Comparison of ENCODE assay signal across 1 cellular context in genomic region chr17:40582328-40582901, GRCh38.
A peak's percentile ranks its signal among the peaks of the same experiment; 100 is the strongest.
TF ChIP-seq lines count a peak whose summit lies in the region.

No MANE protein-coding gene starts in this region.

TF ChIP-seq in GM12878, 131 proteins besides CTCF, POLR2A, EP300 and RAD21 (continued from another document and continues in another):
- TF ChIP-seq CHD4 (IDR thresholded peaks at IDR 0.05), result no peak
- peak; percentile 33; the same call in 1 of the 2 replicates for TF ChIP-seq BACH1 (IDR thresholded peaks at IDR 0.05; ENCODE audit: borderline replicate concordance)
- TF ChIP-seq E4F1 (IDR thresholded peaks at IDR 0.05; ENCODE audit: borderline replicate concordance, partially characterized antibody), result no peak
- TF ChIP-seq STAT1 (conservative IDR thresholded peaks at IDR 0.05), result no peak
- no peak for TF ChIP-seq ZNF622 (IDR thresholded peaks at IDR 0.05)
- TF ChIP-seq, protein P1, sequence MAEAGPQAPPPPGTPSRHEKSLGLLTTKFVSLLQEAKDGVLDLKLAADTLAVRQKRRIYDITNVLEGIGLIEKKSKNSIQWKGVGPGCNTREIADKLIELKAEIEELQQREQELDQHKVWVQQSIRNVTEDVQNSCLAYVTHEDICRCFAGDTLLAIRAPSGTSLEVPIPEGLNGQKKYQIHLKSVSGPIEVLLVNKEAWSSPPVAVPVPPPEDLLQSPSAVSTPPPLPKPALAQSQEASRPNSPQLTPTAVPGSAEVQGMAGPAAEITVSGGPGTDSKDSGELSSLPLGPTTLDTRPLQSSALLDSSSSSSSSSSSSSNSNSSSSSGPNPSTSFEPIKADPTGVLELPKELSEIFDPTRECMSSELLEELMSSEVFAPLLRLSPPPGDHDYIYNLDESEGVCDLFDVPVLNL (IDR thresholded peaks at IDR 0.05; ENCODE audit: low read depth, low read length), result no peak
- peak; percentile 80; the same call in 1 of the 2 replicates for TF ChIP-seq RELB (IDR thresholded peaks at IDR 0.05; ENCODE audit: low read depth)
- TF ChIP-seq RBBP5 (conservative IDR thresholded peaks at IDR 0.05), result no peak
- TF ChIP-seq SMAD5 (IDR thresholded peaks at IDR 0.05; ENCODE audit: low read depth), result no peak
- TF ChIP-seq ESRRA (IDR thresholded peaks at IDR 0.05; ENCODE audit: low read length), result no peak
- no peak for TF ChIP-seq ASH2L (IDR thresholded peaks at IDR 0.05; ENCODE audit: borderline replicate concordance, low read depth)
- no peak for TF ChIP-seq JUND (IDR thresholded peaks at IDR 0.05; ENCODE audit: low read depth, low read length)
- peak; percentile 70; the same call in 1 of the 2 replicates for TF ChIP-seq ATF7 (IDR thresholded peaks at IDR 0.05; ENCODE audit: low read depth)
- 0 out of 2 replicates have a peak, but pooled peaks have one; percentile 50 for TF ChIP-seq FOXM1 (IDR thresholded peaks at IDR 0.05; ENCODE audit: low read depth, low read length)
- no peak for TF ChIP-seq IRF5 (IDR thresholded peaks at IDR 0.05; ENCODE audit: borderline replicate concordance)
- TF ChIP-seq SREBF1 (IDR thresholded peaks at IDR 0.05; ENCODE audit: low read length), result no peak
- TF ChIP-seq ETV6 (conservative IDR thresholded peaks at IDR 0.05 in 1 of 2, IDR thresholded peaks at IDR 0.05 in 1 of 2; ENCODE audit: borderline replicate concordance in 1 of 2, low read depth in 1 of 2), result peak in 1 of 2 experiments; percentile 71; a peak in 2 of 4 replicates
- TF ChIP-seq SIX5 (IDR thresholded peaks at IDR 0.05; ENCODE audit: low read depth, low read length, severe bottlenecking), result no peak
- TF ChIP-seq, protein P2, sequence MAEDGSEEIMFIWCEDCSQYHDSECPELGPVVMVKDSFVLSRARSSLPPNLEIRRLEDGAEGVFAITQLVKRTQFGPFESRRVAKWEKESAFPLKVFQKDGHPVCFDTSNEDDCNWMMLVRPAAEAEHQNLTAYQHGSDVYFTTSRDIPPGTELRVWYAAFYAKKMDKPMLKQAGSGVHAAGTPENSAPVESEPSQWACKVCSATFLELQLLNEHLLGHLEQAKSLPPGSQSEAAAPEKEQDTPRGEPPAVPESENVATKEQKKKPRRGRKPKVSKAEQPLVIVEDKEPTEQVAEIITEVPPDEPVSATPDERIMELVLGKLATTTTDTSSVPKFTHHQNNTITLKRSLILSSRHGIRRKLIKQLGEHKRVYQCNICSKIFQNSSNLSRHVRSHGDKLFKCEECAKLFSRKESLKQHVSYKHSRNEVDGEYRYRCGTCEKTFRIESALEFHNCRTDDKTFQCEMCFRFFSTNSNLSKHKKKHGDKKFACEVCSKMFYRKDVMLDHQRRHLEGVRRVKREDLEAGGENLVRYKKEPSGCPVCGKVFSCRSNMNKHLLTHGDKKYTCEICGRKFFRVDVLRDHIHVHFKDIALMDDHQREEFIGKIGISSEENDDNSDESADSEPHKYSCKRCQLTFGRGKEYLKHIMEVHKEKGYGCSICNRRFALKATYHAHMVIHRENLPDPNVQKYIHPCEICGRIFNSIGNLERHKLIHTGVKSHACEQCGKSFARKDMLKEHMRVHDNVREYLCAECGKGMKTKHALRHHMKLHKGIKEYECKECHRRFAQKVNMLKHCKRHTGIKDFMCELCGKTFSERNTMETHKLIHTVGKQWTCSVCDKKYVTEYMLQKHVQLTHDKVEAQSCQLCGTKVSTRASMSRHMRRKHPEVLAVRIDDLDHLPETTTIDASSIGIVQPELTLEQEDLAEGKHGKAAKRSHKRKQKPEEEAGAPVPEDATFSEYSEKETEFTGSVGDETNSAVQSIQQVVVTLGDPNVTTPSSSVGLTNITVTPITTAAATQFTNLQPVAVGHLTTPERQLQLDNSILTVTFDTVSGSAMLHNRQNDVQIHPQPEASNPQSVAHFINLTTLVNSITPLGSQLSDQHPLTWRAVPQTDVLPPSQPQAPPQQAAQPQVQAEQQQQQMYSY (CRISPR knock-in tag; IDR thresholded peaks at IDR 0.05), result no peak
- TF ChIP-seq BHLHE40 (IDR thresholded peaks at IDR 0.05; ENCODE audit: borderline replicate concordance in 1 of 2, low read depth in 2 of 2, low read length in 1 of 2), result peak; percentile 77 to 84; a peak in 3 of 4 replicates
- TF ChIP-seq NKRF (conservative IDR thresholded peaks at IDR 0.05), result no peak
- peak; percentile 56 for TF ChIP-seq SPI1 (IDR thresholded peaks at IDR 0.05; ENCODE audit: borderline replicate concordance, insufficient read depth, low read depth, low read length)
- 0 out of 2 replicates have a peak, but pooled peaks have one; percentile 11 for TF ChIP-seq ZNF592 (IDR thresholded peaks at IDR 0.05)
- TF ChIP-seq CREM (IDR thresholded peaks at IDR 0.05; ENCODE audit: low read depth), result peak; percentile 65
- peak; percentile 61 for TF ChIP-seq POLR2AphosphoS5 (IDR thresholded peaks at IDR 0.05; ENCODE audit: low read length)
- peak; percentile 85 for TF ChIP-seq MTA2 (IDR thresholded peaks at IDR 0.05; ENCODE audit: low read depth)
- TF ChIP-seq CBFB (IDR thresholded peaks at IDR 0.05; ENCODE audit: low read depth), result 0 out of 2 replicates have a peak, but pooled peaks have one; percentile 44
- TF ChIP-seq MLLT1 (IDR thresholded peaks at IDR 0.05), result peak; percentile 86
- TF ChIP-seq YBX1 (IDR thresholded peaks at IDR 0.05), result no peak
- TF ChIP-seq SP1 (IDR thresholded peaks at IDR 0.05; ENCODE audit: low read depth, low read length), result peak; percentile 25
- TF ChIP-seq CBX3 (IDR thresholded peaks at IDR 0.05; ENCODE audit: borderline replicate concordance, low read depth), result no peak
- TF ChIP-seq, protein P3, sequence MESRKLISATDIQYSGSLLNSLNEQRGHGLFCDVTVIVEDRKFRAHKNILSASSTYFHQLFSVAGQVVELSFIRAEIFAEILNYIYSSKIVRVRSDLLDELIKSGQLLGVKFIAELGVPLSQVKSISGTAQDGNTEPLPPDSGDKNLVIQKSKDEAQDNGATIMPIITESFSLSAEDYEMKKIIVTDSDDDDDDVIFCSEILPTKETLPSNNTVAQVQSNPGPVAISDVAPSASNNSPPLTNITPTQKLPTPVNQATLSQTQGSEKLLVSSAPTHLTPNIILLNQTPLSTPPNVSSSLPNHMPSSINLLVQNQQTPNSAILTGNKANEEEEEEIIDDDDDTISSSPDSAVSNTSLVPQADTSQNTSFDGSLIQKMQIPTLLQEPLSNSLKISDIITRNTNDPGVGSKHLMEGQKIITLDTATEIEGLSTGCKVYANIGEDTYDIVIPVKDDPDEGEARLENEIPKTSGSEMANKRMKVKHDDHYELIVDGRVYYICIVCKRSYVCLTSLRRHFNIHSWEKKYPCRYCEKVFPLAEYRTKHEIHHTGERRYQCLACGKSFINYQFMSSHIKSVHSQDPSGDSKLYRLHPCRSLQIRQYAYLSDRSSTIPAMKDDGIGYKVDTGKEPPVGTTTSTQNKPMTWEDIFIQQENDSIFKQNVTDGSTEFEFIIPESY (IDR thresholded peaks at IDR 0.05), result no peak
- TF ChIP-seq, protein P4, sequence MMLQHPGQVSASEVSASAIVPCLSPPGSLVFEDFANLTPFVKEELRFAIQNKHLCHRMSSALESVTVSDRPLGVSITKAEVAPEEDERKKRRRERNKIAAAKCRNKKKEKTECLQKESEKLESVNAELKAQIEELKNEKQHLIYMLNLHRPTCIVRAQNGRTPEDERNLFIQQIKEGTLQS (IDR thresholded peaks at IDR 0.05; ENCODE audit: borderline replicate concordance, extremely low read depth, low read depth, low read length), result no peak
- no peak for TF ChIP-seq SRF (IDR thresholded peaks at IDR 0.05; ENCODE audit: low read depth in 2 of 2, low read length in 2 of 2)
- TF ChIP-seq, protein P5, sequence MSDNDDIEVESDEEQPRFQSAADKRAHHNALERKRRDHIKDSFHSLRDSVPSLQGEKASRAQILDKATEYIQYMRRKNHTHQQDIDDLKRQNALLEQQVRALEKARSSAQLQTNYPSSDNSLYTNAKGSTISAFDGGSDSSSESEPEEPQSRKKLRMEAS (IDR thresholded peaks at IDR 0.05; ENCODE audit: low read depth, low read length), result no peak
- TF ChIP-seq LARP7 (IDR thresholded peaks at IDR 0.05), result peak; percentile 36; the same call in 1 of the 2 replicates
- TF ChIP-seq HDAC2 (IDR thresholded peaks at IDR 0.05), result no peak
- TF ChIP-seq FOXK2 (IDR thresholded peaks at IDR 0.05), result no peak; the same call in 1 of the 2 replicates
- no peak for TF ChIP-seq HDAC6 (IDR thresholded peaks at IDR 0.05; ENCODE audit: unreplicated experiment)
